ENCODE assay signal across 18 cellular contexts in genomic region chr3:126461450-126462070, GRCh38. TPM values are rescaled to one million over a fixed set of nuclear protein-coding genes. Genes with fewer than 3 reads are reported as not detected.
DNase-seq lines count a peak whose midpoint lies in the region; ATAC-seq and FAIRE-seq lines count a peak whose summit lies in the region.
"Had no signal": no experiment of that assay in that cellular context is flagged by ENCODE, and none has a peak within 500 bp of the region (broad histone marks: within the 10 kb centered on the region; RNA-seq: fewer than 3 reads in every experiment).

No MANE protein-coding gene starts in this region.

- H3K27ac ChIP-seq in small intestine (ENCODE audit: low read depth in 1 of 2, low read length in 1 of 2) = no peak overlapping the region
- H3K27ac ChIP-seq: KMS-11 had no signal

- no peaks in the 10 kb centered on the region for H3K4me1 ChIP-seq in small intestine (ENCODE audit: control insufficient read depth in 2 of 2, insufficient read depth in 1 of 2, low read depth in 1 of 2, low read length in 1 of 2)
- H3K4me1 ChIP-seq: HAP-1 had no signal

- no peak overlapping the region for H3K4me3 ChIP-seq in small intestine (ENCODE audit: low read depth in 1 of 2, low read length in 2 of 2)
- H3K4me3 ChIP-seq: HAP-1 had no signal

- intact Hi-C loops in Right ventricle myocardium superior (cut with DNase I) (no loop called here), Right ventricle myocardium inferior (cut with DNase I) (no loop called here), left ventricle myocardium superior (cut with micrococcal nuclease) (no loop called here), posterior vena cava (cut with DNase I) (no loop called here)

- WGBS in small intestine, 3 donors = 89 to 94% (median 93%) methylated on average over 17 of the region's 17 CpGs

- FAIRE-seq in urothelium cell line (lab: Jason Lieb, UNC) (peak; percentile 50), small intestine (lab: Jason Lieb, UNC) (no peak)

- no peaks in the 10 kb centered on the region for H3K9me3 ChIP-seq in small intestine (ENCODE audit: control insufficient read depth, low read depth)
- H3K9me3 ChIP-seq: HAP-1 had no signal

- peaks cover 38 to 49% of the 10 kb centered on the region in 2 donors for H3K36me3 ChIP-seq in small intestine (ENCODE audit: control insufficient read depth in 2 of 2, insufficient read depth in 2 of 2, low read length in 2 of 2)

- ATAC-seq in Right ventricle myocardium superior (ENCODE audit: poor library complexity) (peak; percentile 11), Right ventricle myocardium inferior (no peak), left ventricle myocardium superior (peak; percentile 53)

- DNase-seq in Right ventricle myocardium superior = no peak
- no peak for DNase-seq in Right ventricle myocardium inferior (ENCODE audit: missing footprints)
- DNase-seq in left ventricle myocardium superior = no peak
- DNase-seq in posterior vena cava (ENCODE audit: low spot score) = peak; percentile 56
- DNase-seq in urothelium cell line (ENCODE audit: low spot score) = no peak
- DNase-seq in small intestine = no peak
- no peak for DNase-seq in stimulated activated CD4-positive, alpha-beta T cell treated with anti-CD3 and anti-CD28 coated beads, Interleukin-1b, Interleukin-23, amount 100 ng/mL, for 48 hours
- DNase-seq in H4 (ENCODE audit: low spot score) = no peak
- DNase-seq: COR-L47, DMS153, EL, NCI-H1092 treated with DMSO at 0.1 percent for 48 hours, NCI-H1694 treated with DMSO at 0.1 percent for 48 hours had no signal

- no peaks in the 10 kb centered on the region for H3K27me3 ChIP-seq in small intestine (ENCODE audit: control insufficient read depth in 2 of 2, insufficient read depth in 2 of 2, low read length in 2 of 2)

RNA-seq across cellular contexts. Expression of gene ZXDC, which starts 14.1 kb away (rescaled TPM):
- total RNA-seq in Right ventricle myocardium superior (16.1 TPM), Right ventricle myocardium inferior (15.9 TPM), left ventricle myocardium superior (17.9 TPM), posterior vena cava (10 to 100 TPM; 26.8 to 26.9 TPM)
- 10 to 100 TPM in 2 of 3 donors, 1 to 10 TPM in 1; 10.0 to 15.9 (median 10.8) TPM for polyA plus RNA-seq in small intestine
- total RNA-seq in H4 (2014; rRNA removed; shearing (Covaris generic)) = 6.6 and 12.2 TPM in 2 replicates

RNA-seq across cellular contexts. Expression of gene UROC1, which starts 56.0 kb away (rescaled TPM):
- total RNA-seq in Right ventricle myocardium superior (not detected), Right ventricle myocardium inferior (not detected), left ventricle myocardium superior (not detected), posterior vena cava (not detected)
- polyA plus RNA-seq in small intestine = under 1 TPM in 1 of 3 donors, not detected in 2; 0.27 TPM
- total RNA-seq in H4 (2014; rRNA removed; shearing (Covaris generic)) = not detected in 2 replicates
- total RNA-seq: A673, MCF 10A had no signal
- polyA plus RNA-seq: CD14-positive monocyte had no signal
